Comparison of ENCODE assay signal across 2 cellular contexts in genomic region chr19:7739801-7740659, GRCh38.
TF ChIP-seq lines count a peak whose summit lies in the region.

No MANE protein-coding gene starts in this region.

TF ChIP-seq in K562, 482 proteins besides CTCF, POLR2A, EP300 and RAD21:
- TF ChIP-seq, protein P1, sequence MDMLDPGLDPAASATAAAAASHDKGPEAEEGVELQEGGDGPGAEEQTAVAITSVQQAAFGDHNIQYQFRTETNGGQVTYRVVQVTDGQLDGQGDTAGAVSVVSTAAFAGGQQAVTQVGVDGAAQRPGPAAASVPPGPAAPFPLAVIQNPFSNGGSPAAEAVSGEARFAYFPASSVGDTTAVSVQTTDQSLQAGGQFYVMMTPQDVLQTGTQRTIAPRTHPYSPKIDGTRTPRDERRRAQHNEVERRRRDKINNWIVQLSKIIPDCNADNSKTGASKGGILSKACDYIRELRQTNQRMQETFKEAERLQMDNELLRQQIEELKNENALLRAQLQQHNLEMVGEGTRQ (CRISPR knock-in tag; IDR thresholded peaks at IDR 0.05): peak; percentile 44
- TF ChIP-seq SMARCA4 (IDR thresholded peaks at IDR 0.05) (no peak), L3MBTL2 (IDR thresholded peaks at IDR 0.05) (peak; percentile 62), TAF7 (tag; IDR thresholded peaks at IDR 0.05) (no peak), YY1 (IDR thresholded peaks at IDR 0.05; ENCODE audit: borderline replicate concordance in 1 of 3, control insufficient read depth in 1 of 3, extremely low read depth in 1 of 3, insufficient read depth in 3 of 3, insufficient read length in 1 of 3, insufficient replicate concordance in 2 of 3, low read depth in 1 of 3, low read length in 2 of 3) (peak in 1 of 3 experiments; percentile 60)
- TF ChIP-seq, protein P2, sequence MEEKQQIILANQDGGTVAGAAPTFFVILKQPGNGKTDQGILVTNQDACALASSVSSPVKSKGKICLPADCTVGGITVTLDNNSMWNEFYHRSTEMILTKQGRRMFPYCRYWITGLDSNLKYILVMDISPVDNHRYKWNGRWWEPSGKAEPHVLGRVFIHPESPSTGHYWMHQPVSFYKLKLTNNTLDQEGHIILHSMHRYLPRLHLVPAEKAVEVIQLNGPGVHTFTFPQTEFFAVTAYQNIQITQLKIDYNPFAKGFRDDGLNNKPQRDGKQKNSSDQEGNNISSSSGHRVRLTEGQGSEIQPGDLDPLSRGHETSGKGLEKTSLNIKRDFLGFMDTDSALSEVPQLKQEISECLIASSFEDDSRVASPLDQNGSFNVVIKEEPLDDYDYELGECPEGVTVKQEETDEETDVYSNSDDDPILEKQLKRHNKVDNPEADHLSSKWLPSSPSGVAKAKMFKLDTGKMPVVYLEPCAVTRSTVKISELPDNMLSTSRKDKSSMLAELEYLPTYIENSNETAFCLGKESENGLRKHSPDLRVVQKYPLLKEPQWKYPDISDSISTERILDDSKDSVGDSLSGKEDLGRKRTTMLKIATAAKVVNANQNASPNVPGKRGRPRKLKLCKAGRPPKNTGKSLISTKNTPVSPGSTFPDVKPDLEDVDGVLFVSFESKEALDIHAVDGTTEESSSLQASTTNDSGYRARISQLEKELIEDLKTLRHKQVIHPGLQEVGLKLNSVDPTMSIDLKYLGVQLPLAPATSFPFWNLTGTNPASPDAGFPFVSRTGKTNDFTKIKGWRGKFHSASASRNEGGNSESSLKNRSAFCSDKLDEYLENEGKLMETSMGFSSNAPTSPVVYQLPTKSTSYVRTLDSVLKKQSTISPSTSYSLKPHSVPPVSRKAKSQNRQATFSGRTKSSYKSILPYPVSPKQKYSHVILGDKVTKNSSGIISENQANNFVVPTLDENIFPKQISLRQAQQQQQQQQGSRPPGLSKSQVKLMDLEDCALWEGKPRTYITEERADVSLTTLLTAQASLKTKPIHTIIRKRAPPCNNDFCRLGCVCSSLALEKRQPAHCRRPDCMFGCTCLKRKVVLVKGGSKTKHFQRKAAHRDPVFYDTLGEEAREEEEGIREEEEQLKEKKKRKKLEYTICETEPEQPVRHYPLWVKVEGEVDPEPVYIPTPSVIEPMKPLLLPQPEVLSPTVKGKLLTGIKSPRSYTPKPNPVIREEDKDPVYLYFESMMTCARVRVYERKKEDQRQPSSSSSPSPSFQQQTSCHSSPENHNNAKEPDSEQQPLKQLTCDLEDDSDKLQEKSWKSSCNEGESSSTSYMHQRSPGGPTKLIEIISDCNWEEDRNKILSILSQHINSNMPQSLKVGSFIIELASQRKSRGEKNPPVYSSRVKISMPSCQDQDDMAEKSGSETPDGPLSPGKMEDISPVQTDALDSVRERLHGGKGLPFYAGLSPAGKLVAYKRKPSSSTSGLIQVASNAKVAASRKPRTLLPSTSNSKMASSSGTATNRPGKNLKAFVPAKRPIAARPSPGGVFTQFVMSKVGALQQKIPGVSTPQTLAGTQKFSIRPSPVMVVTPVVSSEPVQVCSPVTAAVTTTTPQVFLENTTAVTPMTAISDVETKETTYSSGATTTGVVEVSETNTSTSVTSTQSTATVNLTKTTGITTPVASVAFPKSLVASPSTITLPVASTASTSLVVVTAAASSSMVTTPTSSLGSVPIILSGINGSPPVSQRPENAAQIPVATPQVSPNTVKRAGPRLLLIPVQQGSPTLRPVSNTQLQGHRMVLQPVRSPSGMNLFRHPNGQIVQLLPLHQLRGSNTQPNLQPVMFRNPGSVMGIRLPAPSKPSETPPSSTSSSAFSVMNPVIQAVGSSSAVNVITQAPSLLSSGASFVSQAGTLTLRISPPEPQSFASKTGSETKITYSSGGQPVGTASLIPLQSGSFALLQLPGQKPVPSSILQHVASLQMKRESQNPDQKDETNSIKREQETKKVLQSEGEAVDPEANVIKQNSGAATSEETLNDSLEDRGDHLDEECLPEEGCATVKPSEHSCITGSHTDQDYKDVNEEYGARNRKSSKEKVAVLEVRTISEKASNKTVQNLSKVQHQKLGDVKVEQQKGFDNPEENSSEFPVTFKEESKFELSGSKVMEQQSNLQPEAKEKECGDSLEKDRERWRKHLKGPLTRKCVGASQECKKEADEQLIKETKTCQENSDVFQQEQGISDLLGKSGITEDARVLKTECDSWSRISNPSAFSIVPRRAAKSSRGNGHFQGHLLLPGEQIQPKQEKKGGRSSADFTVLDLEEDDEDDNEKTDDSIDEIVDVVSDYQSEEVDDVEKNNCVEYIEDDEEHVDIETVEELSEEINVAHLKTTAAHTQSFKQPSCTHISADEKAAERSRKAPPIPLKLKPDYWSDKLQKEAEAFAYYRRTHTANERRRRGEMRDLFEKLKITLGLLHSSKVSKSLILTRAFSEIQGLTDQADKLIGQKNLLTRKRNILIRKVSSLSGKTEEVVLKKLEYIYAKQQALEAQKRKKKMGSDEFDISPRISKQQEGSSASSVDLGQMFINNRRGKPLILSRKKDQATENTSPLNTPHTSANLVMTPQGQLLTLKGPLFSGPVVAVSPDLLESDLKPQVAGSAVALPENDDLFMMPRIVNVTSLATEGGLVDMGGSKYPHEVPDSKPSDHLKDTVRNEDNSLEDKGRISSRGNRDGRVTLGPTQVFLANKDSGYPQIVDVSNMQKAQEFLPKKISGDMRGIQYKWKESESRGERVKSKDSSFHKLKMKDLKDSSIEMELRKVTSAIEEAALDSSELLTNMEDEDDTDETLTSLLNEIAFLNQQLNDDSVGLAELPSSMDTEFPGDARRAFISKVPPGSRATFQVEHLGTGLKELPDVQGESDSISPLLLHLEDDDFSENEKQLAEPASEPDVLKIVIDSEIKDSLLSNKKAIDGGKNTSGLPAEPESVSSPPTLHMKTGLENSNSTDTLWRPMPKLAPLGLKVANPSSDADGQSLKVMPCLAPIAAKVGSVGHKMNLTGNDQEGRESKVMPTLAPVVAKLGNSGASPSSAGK (IDR thresholded peaks at IDR 0.05): peak; percentile 36; the same call in 1 of the 2 replicates

TF ChIP-seq in HEK293T, 16 proteins besides CTCF, POLR2A, EP300 and RAD21:
- TF ChIP-seq SP1 (IDR thresholded peaks at IDR 0.05) (no peak), NFRKB (IDR thresholded peaks at IDR 0.05) (no peak), L3MBTL2 (conservative IDR thresholded peaks at IDR 0.05) (no peak), LEF1 (IDR thresholded peaks at IDR 0.05; ENCODE audit: borderline replicate concordance) (no peak), PKNOX1 (IDR thresholded peaks at IDR 0.05) (no peak), ARNT (IDR thresholded peaks at IDR 0.05) (no peak), ZNF384 (IDR thresholded peaks at IDR 0.05) (no peak), ELF4 (IDR thresholded peaks at IDR 0.05) (no peak), FOXA1 (IDR thresholded peaks at IDR 0.05) (no peak), CTBP1 (IDR thresholded peaks at IDR 0.05; ENCODE audit: borderline replicate concordance) (no peak), HDGF (IDR thresholded peaks at IDR 0.05; ENCODE audit: borderline replicate concordance) (no peak), FOXM1 (IDR thresholded peaks at IDR 0.05; ENCODE audit: borderline replicate concordance) (no peak), TARDBP (IDR thresholded peaks at IDR 0.05) (no peak), FOXK2 (IDR thresholded peaks at IDR 0.05) (no peak), SUZ12 (IDR thresholded peaks at IDR 0.05) (no peak), BHLHE40 (IDR thresholded peaks at IDR 0.05; ENCODE audit: borderline replicate concordance) (no peak)
